Comparison of ENCODE assay signal across 8 cellular contexts in the genomic region with DNA sequence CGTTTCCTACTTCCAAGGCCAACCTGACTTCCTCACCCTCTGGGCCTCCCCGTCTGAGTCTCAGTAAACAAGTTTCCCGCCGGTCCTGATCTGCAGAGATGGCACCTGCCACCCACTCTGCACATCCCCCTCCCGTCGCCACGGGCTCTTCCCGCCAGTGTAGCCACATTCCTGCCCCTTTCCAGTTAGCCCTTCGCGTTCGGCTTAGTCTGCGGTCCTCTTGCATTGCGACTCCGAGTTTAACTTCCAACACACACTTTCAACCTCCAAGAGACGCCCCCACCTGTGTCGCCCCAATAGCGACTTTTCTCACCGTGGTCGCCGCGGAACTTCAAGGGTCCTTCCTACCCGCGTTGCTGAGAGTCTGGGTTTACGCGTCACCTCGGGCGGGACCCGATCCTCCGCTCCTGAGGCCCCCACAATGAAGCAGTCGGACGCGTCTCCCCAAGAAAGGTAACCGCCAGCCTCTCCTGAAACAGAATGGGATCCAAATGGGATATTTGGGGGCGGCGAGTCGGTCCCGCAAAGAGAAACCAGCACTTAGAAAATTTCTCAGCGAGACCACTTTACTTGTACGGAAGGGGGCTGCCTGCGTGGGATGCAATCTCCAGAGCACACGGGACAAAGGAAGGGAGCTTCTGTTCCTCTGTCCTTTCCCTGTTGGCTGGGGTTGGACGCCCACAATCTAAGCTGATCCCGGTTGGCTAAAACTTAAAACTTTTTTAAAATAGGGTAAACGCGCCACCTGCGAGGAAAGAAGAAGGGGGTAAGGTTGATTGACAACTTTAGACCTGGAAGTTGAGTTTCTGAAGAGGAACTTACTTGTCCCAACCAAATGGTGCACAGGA. TPM values are rescaled to one million over a fixed set of nuclear protein-coding genes. Genes with fewer than 3 reads are reported as not detected.
A peak's percentile ranks its signal among the peaks of the same experiment; 100 is the strongest.
DNase-seq lines count a peak whose midpoint lies in the region; ATAC-seq and TF ChIP-seq lines count a peak whose summit lies in the region.

No MANE protein-coding gene starts in this region.

- peak overlapping the region; percentile 57 for H3K9ac ChIP-seq in iPS-18a (ENCODE audit: low read length)

- TF ChIP-seq RAD21 in Ishikawa (IDR thresholded peaks at IDR 0.05; ENCODE audit: low read depth) = no peak

- intact Hi-C loops in ascending aorta (cut with DNase I) = loop anchor here (5.0 kb wide), 2 partner anchors 61 to 226 kb away; a partner anchor contains a TSS

- no peaks in the 10 kb centered on the region for H3K27me3 ChIP-seq in ascending aorta
- H3K27me3 ChIP-seq in iPS-18a (ENCODE audit: control insufficient read depth, insufficient read depth, low read length) = peaks cover 8% of the 10 kb centered on the region

- DNase-seq in ELR (ENCODE audit: low read depth) = peak; percentile 64
- peak; percentile 77 for DNase-seq in RKO (ENCODE audit: low spot score)
- DNase-seq in ascending aorta (ENCODE audit: low spot score in 2 of 2) = no peak
- peak; percentile 36 to 44 (median 42) for DNase-seq in stimulated activated CD4-positive, alpha-beta T cell treated with anti-CD3 and anti-CD28 coated beads, Interleukin-12 subunit alpha, Interleukin-12 subunit beta, amount 100 ng/mL, for 48 hours (ENCODE audit: low read depth in 2 of 3, low spot score in 1 of 3)

- ATAC-seq in GM21367 (IDR thresholded peaks at IDR 0.05; ENCODE audit: unreplicated experiment) (no peak), GM21825 (IDR thresholded peaks at IDR 0.05; ENCODE audit: unreplicated experiment) (no peak)

- H3K27ac ChIP-seq in ascending aorta (peak overlapping the region; percentile 52 to 65), iPS-18a (ENCODE audit: low read length) (peak overlapping the region; percentile 57)

- H3K9me3 ChIP-seq in ascending aorta (no peaks in the 10 kb centered on the region), iPS-18a (ENCODE audit: control insufficient read depth, low read depth, low read length) (no peaks in the 10 kb centered on the region)

- peaks cover 11 to 37% of the 10 kb centered on the region in 2 donors for H3K4me1 ChIP-seq in ascending aorta
- H3K4me1 ChIP-seq in iPS-18a (ENCODE audit: control insufficient read depth, low read depth, low read length) = peaks cover 15% of the 10 kb centered on the region

- TF ChIP-seq EP300 in Ishikawa (IDR thresholded peaks at IDR 0.05; ENCODE audit: borderline replicate concordance) = no peak

- H3K4me3 ChIP-seq in ascending aorta = peak overlapping the region; percentile 72 to 100
- H3K4me3 ChIP-seq in iPS-18a (ENCODE audit: low read length) = peak overlapping the region; percentile 72

- TF ChIP-seq CTCF in ascending aorta (IDR thresholded peaks at IDR 0.05) = no peak

- no peaks in the 10 kb centered on the region for H3K36me3 ChIP-seq in ascending aorta
- H3K36me3 ChIP-seq in iPS-18a (ENCODE audit: control insufficient read depth, low read depth, low read length) = no peaks in the 10 kb centered on the region

TF ChIP-seq in Ishikawa, 13 proteins besides CTCF, POLR2A, EP300 and RAD21:
- TF ChIP-seq FOXM1 (IDR thresholded peaks at IDR 0.05; ENCODE audit: borderline replicate concordance, low read depth) (no peak), EGR1 (IDR thresholded peaks at IDR 0.05) (peak; percentile 5; the same call in 1 of the 2 replicates), TEAD4 (IDR thresholded peaks at IDR 0.05) (peak; percentile 63)
- TF ChIP-seq, protein P1, sequence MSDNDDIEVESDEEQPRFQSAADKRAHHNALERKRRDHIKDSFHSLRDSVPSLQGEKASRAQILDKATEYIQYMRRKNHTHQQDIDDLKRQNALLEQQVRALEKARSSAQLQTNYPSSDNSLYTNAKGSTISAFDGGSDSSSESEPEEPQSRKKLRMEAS (IDR thresholded peaks at IDR 0.05) = peak; percentile 33; the same call in 1 of the 2 replicates

RNA-seq across cellular contexts. Expression of a gene that starts 1.0 kb away (rescaled TPM):
- 647 TPM for total RNA-seq in ascending aorta

RNA-seq across cellular contexts. Expression of a gene that starts 18.3 kb away (rescaled TPM):
- not detected for total RNA-seq in ascending aorta

RNA-seq across cellular contexts. Expression of a gene that starts 27.5 kb away (rescaled TPM):
- total RNA-seq in ascending aorta = not detected

RNA-seq across cellular contexts. Expression of a gene that starts 39.8 kb away (rescaled TPM):
- total RNA-seq in ascending aorta = 124 TPM

Comparison
In these comparisons a context has a peak if more than half of its experiments do, and no peak if none do; other contexts are left out.
1. DNase-seq: peak in ELR (single experiment), RKO (single experiment) and stimulated activated CD4-positive, alpha-beta T cell treated with anti-CD3 and anti-CD28 coated beads, Interleukin-12 subunit alpha, Interleukin-12 subunit beta, amount 100 ng/mL, for 48 hours (3 of 3); none in ascending aorta (0 of 2).